Comparison of ENCODE assay signal across 14 cellular contexts in genomic region chr19:45322744-45323281, GRCh38. TPM values are rescaled to one million over a fixed set of nuclear protein-coding genes. Genes with fewer than 3 reads are reported as not detected.
DNase-seq lines count a peak whose midpoint lies in the region; ATAC-seq and TF ChIP-seq lines count a peak whose summit lies in the region.
"Had no signal": no experiment of that assay in that cellular context is flagged by ENCODE, and none has a peak within 500 bp of the region (broad histone marks: within the 10 kb centered on the region; RNA-seq: fewer than 3 reads in every experiment).

Gene CKM, minus strand, starts transcription at chr19:45322875. Its CDS starts 3,162 bp downstream, at chr19:45319713.

- WGBS in right cardiac atrium, result 23% methylated on average over 15 of the region's 15 CpGs

- intact Hi-C loops in CD14-positive monocyte (cut with micrococcal nuclease), result no loop called here
- intact Hi-C loops in right cardiac atrium (cut with DNase I), result no loop called here
- intact Hi-C loops in mucosa of descending colon (cut with DNase I, micrococcal nuclease), result no loop called here
- intact Hi-C loops in activated CD4-positive, alpha-beta memory T cell treated with anti-CD3 and anti-CD28 coated beads for 36 hours (cut with micrococcal nuclease), result no loop called here

- H3K9me3 Mint-ChIP-seq in CD14-positive monocyte (peaks cover 0 to 8% (median 2%) of the 10 kb centered on the region in 7 donors), brain (no peaks in the 10 kb centered on the region)
- no peaks in the 10 kb centered on the region for H3K9me3 Mint-ChIP-seq in activated CD4-positive, alpha-beta memory T cell treated with anti-CD3 and anti-CD28 coated beads for 36 hours
- H3K9me3 Mint-ChIP-seq: activated naive CD4-positive, alpha-beta T cell treated with anti-CD3 and anti-CD28 coated beads for 36 hours had no signal

- H3K27me3 ChIP-seq in right cardiac atrium (ENCODE audit: control insufficient read depth, insufficient read depth), result no peaks in the 10 kb centered on the region
- H3K27me3 ChIP-seq: SJSA1 had no signal

- CTCF ChIA-PET in activated CD4-positive, alpha-beta memory T cell treated with anti-CD3 and anti-CD28 coated beads for 36 hours (lab: Charles Lee), result no interaction called here

- POLR2A ChIA-PET in activated CD4-positive, alpha-beta memory T cell treated with anti-CD3 and anti-CD28 coated beads for 36 hours (lab: Charles Lee), result no interaction called here

- H3K27ac Mint-ChIP-seq in CD14-positive monocyte (peak within 1 kb of the TSS in 1 of 7 donors; percentile 4), brain (peak within 1 kb of the TSS; percentile 70 to 88 (median 85))
- H3K27ac Mint-ChIP-seq in activated CD4-positive, alpha-beta memory T cell treated with anti-CD3 and anti-CD28 coated beads for 36 hours, result no peak within 1 kb of the TSS
- H3K27ac Mint-ChIP-seq: activated CD4-positive, alpha-beta T cell treated with anti-CD3 and anti-CD28 coated beads for 36 hours; activated naive CD4-positive, alpha-beta T cell treated with anti-CD3 and anti-CD28 coated beads for 36 hours had no signal

- no peaks in the 10 kb centered on the region for H3K36me3 Mint-ChIP-seq in CD14-positive monocyte
- H3K36me3 Mint-ChIP-seq in brain, result no peaks in the 10 kb centered on the region
- H3K36me3 Mint-ChIP-seq in activated CD4-positive, alpha-beta memory T cell treated with anti-CD3 and anti-CD28 coated beads for 36 hours, result no peaks in the 10 kb centered on the region

- DNase-seq in CD14-positive monocyte (ENCODE audit: low spot score) (no peak), right cardiac atrium (peak; percentile 77 to 93 (median 90)), retinal pigment epithelial cell (ENCODE audit: low read depth) (no peak), mucosa of descending colon (no peak), NCI-H1417 (lab: John Stamatoyannopoulos, UW) (no peak), NCI-H2196 treated with DMSO at 0.1 percent for 48 hours (lab: John Stamatoyannopoulos, UW; ENCODE audit: unreplicated experiment) (no peak)
- no peak for DNase-seq in activated CD4-positive, alpha-beta memory T cell treated with anti-CD3 and anti-CD28 coated beads for 36 hours
- DNase-seq: activated CD4-positive, alpha-beta T cell treated with anti-CD3 and anti-CD28 coated beads for 36 hours; activated naive CD4-positive, alpha-beta T cell treated with anti-CD3 and anti-CD28 coated beads for 36 hours; Caco-2; effector CD4-positive, alpha-beta T cell had no signal

- H3K9me3 ChIP-seq in right cardiac atrium (ENCODE audit: control insufficient read depth, low read length) (no peaks in the 10 kb centered on the region), mucosa of descending colon (no peaks in the 10 kb centered on the region)
- H3K9me3 ChIP-seq: Caco-2, SJSA1 had no signal

- H3K4me3 Mint-ChIP-seq in CD14-positive monocyte (peak within 1 kb of the TSS; percentile 24 to 52), brain (peak within 1 kb of the TSS in 3 of 5 experiments; percentile 12 to 83 (median 72))
- no peak within 1 kb of the TSS for H3K4me3 Mint-ChIP-seq in activated CD4-positive, alpha-beta memory T cell treated with anti-CD3 and anti-CD28 coated beads for 36 hours
- H3K4me3 Mint-ChIP-seq: activated CD4-positive, alpha-beta T cell treated with anti-CD3 and anti-CD28 coated beads for 36 hours; activated naive CD4-positive, alpha-beta T cell treated with anti-CD3 and anti-CD28 coated beads for 36 hours had no signal

- H3K4me1 ChIP-seq in right cardiac atrium (ENCODE audit: control insufficient read depth, insufficient read depth, low read length) (peaks cover 3% of the 10 kb centered on the region), mucosa of descending colon (ENCODE audit: low read depth) (no peaks in the 10 kb centered on the region)
- H3K4me1 ChIP-seq: Caco-2 had no signal

- ATAC-seq in right cardiac atrium, result peak; percentile 84
- ATAC-seq in mucosa of descending colon, result no peak
- ATAC-seq: activated CD4-positive, alpha-beta T cell treated with anti-CD3 and anti-CD28 coated beads for 36 hours had no signal

- TF ChIP-seq CTCF in CD14-positive monocyte (IDR thresholded peaks at IDR 0.05) (no peak), brain (conservative IDR thresholded peaks at IDR 0.05) (no peak), retinal pigment epithelial cell (conservative IDR thresholded peaks at IDR 0.05; ENCODE audit: low read depth, low read length) (no peak), mucosa of descending colon (IDR thresholded peaks at IDR 0.05) (no peak)

- H3K4me3 ChIP-seq in right cardiac atrium (ENCODE audit: low read length) (peak within 1 kb of the TSS; percentile 50), retinal pigment epithelial cell (ENCODE audit: low read length) (peak within 1 kb of the TSS; percentile 32), mucosa of descending colon (no peak within 1 kb of the TSS)
- H3K4me3 ChIP-seq: SJSA1 had no signal

- H3K27ac ChIP-seq in right cardiac atrium (ENCODE audit: low read length), result peak within 1 kb of the TSS; percentile 73
- H3K27ac ChIP-seq: SJSA1 had no signal

- H3K27me3 Mint-ChIP-seq in CD14-positive monocyte (ENCODE audit: low read depth in 3 of 3) (peaks cover 33 to 50% (median 36%) of the 10 kb centered on the region in 3 donors), brain (peaks cover 21% of the 10 kb centered on the region)
- peaks cover 34% of the 10 kb centered on the region for H3K27me3 Mint-ChIP-seq in activated CD4-positive, alpha-beta memory T cell treated with anti-CD3 and anti-CD28 coated beads for 36 hours

- H3K36me3 ChIP-seq in mucosa of descending colon (ENCODE audit: low read depth), result no peaks in the 10 kb centered on the region
- H3K36me3 ChIP-seq: SJSA1 had no signal

- H3K4me1 Mint-ChIP-seq in CD14-positive monocyte, result peaks cover 6% of the 10 kb centered on the region
- peaks cover 28% of the 10 kb centered on the region for H3K4me1 Mint-ChIP-seq in brain
- H3K4me1 Mint-ChIP-seq in activated CD4-positive, alpha-beta memory T cell treated with anti-CD3 and anti-CD28 coated beads for 36 hours (ENCODE audit: low read depth), result no peaks in the 10 kb centered on the region
- H3K4me1 Mint-ChIP-seq: activated CD4-positive, alpha-beta T cell treated with anti-CD3 and anti-CD28 coated beads for 36 hours had no signal

RNA-seq across cellular contexts. Expression of gene CKM, which starts in this region (rescaled TPM):
- under 1 TPM; 0.17 to 0.50 TPM for polyA plus RNA-seq in CD14-positive monocyte
- polyA plus RNA-seq in brain (ENCODE audit: insufficient read depth, low read depth, low replicate concordance), result 6.1 TPM
- total RNA-seq in right cardiac atrium, result 1,000 to 10,000 TPM; 2,910 to 4,826 (median 3,330) TPM
- polyA plus RNA-seq in right cardiac atrium, result 5,160 TPM
- 1 to 10 TPM; 1.1 to 2.0 (median 1.6) TPM for total RNA-seq in mucosa of descending colon
- not detected for total RNA-seq in activated CD4-positive, alpha-beta memory T cell treated with anti-CD3 and anti-CD28 coated beads for 36 hours
- total RNA-seq: activated CD4-positive, alpha-beta T cell treated with anti-CD3 and anti-CD28 coated beads for 36 hours; activated naive CD4-positive, alpha-beta T cell treated with anti-CD3 and anti-CD28 coated beads for 36 hours; Caco-2; omental fat pad; SJSA1 had no signal

Comparison
In these comparisons a context has a peak if more than half of its experiments do, and no peak if none do; other contexts are left out.
1. RNA of gene CKM (total RNA-seq): 2,910 to 4,826 TPM in right cardiac atrium; 1.1 to 2.0 TPM in mucosa of descending colon and not detected in activated CD4-positive, alpha-beta memory T cell treated with anti-CD3 and anti-CD28 coated beads for 36 hours; every median in the first group is over 100 times any median in the second.
2. RNA of gene CKM (polyA plus RNA-seq): 5,160 TPM in right cardiac atrium (single experiment); 6.1 TPM in brain (single experiment) and 0.17 to 0.50 TPM in CD14-positive monocyte; every median in the first group is over 100 times any median in the second.
3. DNase-seq: peak in right cardiac atrium (3 of 3); none in CD14-positive monocyte (single experiment), retinal pigment epithelial cell (single experiment), mucosa of descending colon (0 of 3), NCI-H1417 (0 of 3), NCI-H2196 treated with DMSO at 0.1 percent for 48 hours (single experiment) and activated CD4-positive, alpha-beta memory T cell treated with anti-CD3 and anti-CD28 coated beads for 36 hours (single experiment).